ENCODE assay signal across 8 cellular contexts in the genomic region with DNA sequence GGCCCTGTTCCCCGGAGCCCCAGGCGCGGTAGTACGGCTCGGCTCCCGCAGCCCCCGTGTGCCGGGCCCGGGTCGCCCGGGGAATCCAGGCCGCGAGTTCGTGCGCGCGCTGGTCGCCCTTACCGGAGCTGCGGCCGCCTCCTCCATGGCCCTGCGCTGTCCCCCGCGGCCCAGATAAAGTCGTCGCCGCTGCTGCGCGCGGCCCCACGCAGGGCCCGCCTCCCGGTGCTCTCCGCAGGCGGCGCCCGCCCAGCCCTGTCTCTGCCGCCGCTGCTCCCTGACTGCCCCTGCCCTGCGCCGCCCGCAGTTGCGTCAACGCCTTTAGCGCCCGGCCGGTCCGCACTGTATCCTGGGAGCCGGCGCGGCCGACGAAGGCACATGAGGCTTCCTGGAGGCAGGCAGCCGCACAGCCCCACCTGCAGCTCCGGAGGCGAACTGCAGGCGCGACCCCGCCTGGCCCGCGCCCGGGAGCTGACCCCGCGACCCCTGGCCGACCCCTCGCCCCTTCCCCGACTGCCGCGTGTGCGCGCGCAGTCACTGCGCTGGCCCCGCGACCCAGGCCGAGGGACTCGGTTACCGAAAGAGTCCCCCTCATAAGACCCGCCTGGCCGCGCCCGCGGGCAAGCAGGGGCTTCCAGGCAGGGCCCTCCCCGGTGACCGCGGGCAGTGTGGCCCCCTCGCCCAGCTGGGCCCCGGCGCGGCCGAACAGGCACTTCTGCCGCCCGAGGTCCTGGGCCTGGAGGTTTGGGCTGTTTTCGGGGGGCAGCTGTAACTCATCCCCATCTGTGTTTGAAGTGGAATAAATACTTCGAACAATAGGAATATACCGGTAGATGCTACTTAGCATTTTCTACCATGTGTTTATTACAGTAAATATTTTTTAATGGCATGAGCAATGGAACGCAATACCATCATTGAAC.
DNase-seq lines count a peak whose midpoint lies in the region; ATAC-seq, FAIRE-seq and TF ChIP-seq lines count a peak whose summit lies in the region.

No MANE protein-coding gene starts in this region.

- H2BK12ac ChIP-seq in H1 (ENCODE audit: low read depth, low read length) = no peak overlapping the region

- peaks cover 13% of the 10 kb centered on the region; the same call in 1 of the 2 replicates for H3K79me1 ChIP-seq in H1 (ENCODE audit: low read depth, low read length)

- H3K27me3 ChIP-seq in Caco-2 (replicated peaks; ENCODE audit: control insufficient read depth, insufficient read depth, low read length) = no peaks in the 10 kb centered on the region
- no peaks in the 10 kb centered on the region for H3K27me3 ChIP-seq in H1 (replicated peaks in 1 of 4; ENCODE audit: control insufficient read depth in 3 of 4, extremely low read depth in 1 of 4, insufficient read depth in 3 of 4, low read length in 3 of 4)

- H3K79me2 ChIP-seq in H1 (ENCODE audit: control insufficient read depth in 1 of 2, insufficient read depth in 2 of 2, low read length in 2 of 2) = peaks cover 3 to 27% of the 10 kb centered on the region in 2 experiments

- no peak overlapping the region; the same call in none of the 2 replicates for H3K18ac ChIP-seq in H1 (ENCODE audit: extremely low read depth, low read length)

- TF ChIP-seq RAD21 in H1 (IDR thresholded peaks at IDR 0.05 in 1 of 2, conservative IDR thresholded peaks at IDR 0.05 in 1 of 2; ENCODE audit: low read depth in 2 of 2, low read length in 2 of 2) = peak; percentile 7 to 43; a peak in 2 of 4 replicates

- WGBS in H1 (ENCODE audit: extremely low coverage in 1 of 2, insufficient coverage in 1 of 2, insufficient read length in 1 of 2, insufficient replicate concordance in 2 of 2, low coverage in 1 of 2, low lambda C conversion rate in 2 of 2, missing lambda C conversion rate in 1 of 2), 2 experiments = 5% methylated on average over 53 of the region's 97 CpGs; no CpG with 5 or more reads in 1 of the 2 experiments

- H3K23ac ChIP-seq in H1 (ENCODE audit: insufficient read length) = no peak overlapping the region

- CTCF ChIA-PET in Caco-2 (lab: Charles Lee) = interaction anchor here (0.5 to 1.2 kb wide), 5 partner anchors 38 to 731 kb away, joined by 3 to 4 read pairs (median 4); no protein-coding TSS in a partner anchor
- CTCF ChIA-PET in H1 (lab: Charles Lee; ENCODE audit: partially characterized antibody) = interaction anchor here (0.7 to 3.4 kb wide), 31 partner anchors 8 to 654 kb away, joined by 3 to 15 read pairs (median 4); a partner anchor contains a TSS

- TF ChIP-seq EP300 in H1 (IDR thresholded peaks at IDR 0.05; ENCODE audit: borderline replicate concordance in 1 of 2, low read depth in 2 of 2, low read length in 2 of 2) = no peak

- DNase-seq in Caco-2 (peak; percentile 94 to 97), HT-29 (ENCODE audit: low spot score) (peak; percentile 98), H1 (ENCODE audit: low read depth in 1 of 2, low spot score in 2 of 2) (peak; percentile 72 to 99), mesenteric fat pad (ENCODE audit: low spot score) (peak; percentile 97)
- peak; percentile 92 for DNase-seq in NK-92 treated with Interleukin-12 subunit alpha and Interleukin-12 subunit beta, amount 100 ng/mL, for 24 hours (lab: John Stamatoyannopoulos, UW)
- peak; percentile 76 to 89 (median 88) for DNase-seq in activated CD8-positive, alpha-beta memory T cell treated with anti-CD3 and anti-CD28 coated beads for 48 hours (ENCODE audit: low read depth in 2 of 3, low spot score in 2 of 3)
- peak; percentile 71 for DNase-seq in stimulated activated CD8-positive, alpha-beta memory T cell treated with anti-CD3 and anti-CD28 coated beads, Interleukin-15, amount 100 ng/mL, for 1 hour (ENCODE audit: low read depth)

- no peaks in the 10 kb centered on the region for H3K9me3 ChIP-seq in Caco-2
- H3K9me3 ChIP-seq in H1 (ENCODE audit: insufficient read depth in 2 of 2, low read depth in 1 of 2, low read length in 1 of 2) = no peaks in the 10 kb centered on the region

- H3K36me3 ChIP-seq in Caco-2 (ENCODE audit: control insufficient read depth, insufficient read depth, low read length) (no peaks in the 10 kb centered on the region; the same call in 1 of the 2 replicates), H1 (ENCODE audit: control insufficient read depth in 2 of 4, insufficient read depth in 4 of 4, low read length in 3 of 4) (peaks cover 9 to 16% (median 14%) of the 10 kb centered on the region in 4 experiments; a peak in 6 of 8 replicates)

- peak in 1 of 2 experiments; percentile 79; a peak in 2 of 3 replicates for TF ChIP-seq POLR2A in H1 (IDR thresholded peaks at IDR 0.05; ENCODE audit: control extremely low read depth in 1 of 2, low read depth in 2 of 2, low read length in 2 of 2)

- H3K27me3 Mint-ChIP-seq in Caco-2 (ENCODE audit: insufficient read depth, unreplicated experiment) = no peaks in the 10 kb centered on the region

- H3K4me2 ChIP-seq in H1 (ENCODE audit: insufficient read depth in 1 of 2, low read depth in 2 of 2, low read length in 2 of 2) = peak overlapping the region; percentile 74 to 87; a peak in 3 of 4 replicates

- peaks cover 39% of the 10 kb centered on the region for H3K36me3 Mint-ChIP-seq in Caco-2 (ENCODE audit: insufficient read depth, unreplicated experiment)

- H3K9ac ChIP-seq in H1 (replicated peaks in 1 of 4; ENCODE audit: extremely low read depth in 1 of 4, low read depth in 3 of 4, low read length in 3 of 4) = peak overlapping the region in 3 of 4 experiments; percentile 58 to 91 (median 71); a peak in 4 of 7 replicates

- H3K14ac ChIP-seq in H1 (ENCODE audit: insufficient read length) = no peak overlapping the region

- H4K91ac ChIP-seq in H1 (replicated peaks; ENCODE audit: insufficient read length, low read length) = no peak overlapping the region

- peak overlapping the region; percentile 89 for H3K4me3 ChIP-seq in Caco-2 (ENCODE audit: low read depth, low read length)
- peak overlapping the region; percentile 70 to 95 (median 75) for H3K4me3 ChIP-seq in H1 (ENCODE audit: extremely low read depth in 1 of 4, insufficient read depth in 2 of 4, low read depth in 3 of 4, low read length in 4 of 4)

- H3K4me1 ChIP-seq in Caco-2 = peaks cover 4% of the 10 kb centered on the region; the same call in 1 of the 2 replicates
- H3K4me1 ChIP-seq in H1 (replicated peaks in 1 of 4; ENCODE audit: control insufficient read depth in 3 of 4, insufficient read depth in 4 of 4, low read length in 3 of 4) = peaks cover 0 to 2% (median 0%) of the 10 kb centered on the region in 4 experiments; a peak in 3 of 7 replicates

- peaks cover 6% of the 10 kb centered on the region for H3K4me1 Mint-ChIP-seq in Caco-2 (ENCODE audit: low read depth, unreplicated experiment)

- POLR2A ChIA-PET in Caco-2 (lab: Charles Lee) (interaction anchor here (0.6 to 1.0 kb wide), 2 partner anchors 148 to 213 kb away, joined by 4 to 5 read pairs; a partner anchor contains a TSS), H1 (lab: Charles Lee; ENCODE audit: partially characterized antibody) (interaction anchor here (0.6 to 1.7 kb wide), 10 partner anchors 11 to 499 kb away, joined by 3 to 5 read pairs (median 4); a partner anchor contains a TSS)

- peaks cover 7 to 15% of the 10 kb centered on the region in 2 experiments for H4K20me1 ChIP-seq in H1 (replicated peaks in 1 of 2; ENCODE audit: control insufficient read depth in 1 of 2, insufficient read depth in 2 of 2, low read length in 2 of 2)

- ATAC-seq in GM21360 (IDR thresholded peaks at IDR 0.05; ENCODE audit: unreplicated experiment) = peak; percentile 83

- peak overlapping the region; percentile 99 for H3K4me3 Mint-ChIP-seq in Caco-2 (ENCODE audit: unreplicated experiment)

- no peak overlapping the region for H3K27ac ChIP-seq in H1 (ENCODE audit: low read depth, low read length)

- H2AK5ac ChIP-seq in H1 (ENCODE audit: low read depth, low read length) = no peak overlapping the region

- H2BK15ac ChIP-seq in H1 (ENCODE audit: low read length) = no peak overlapping the region

- H2BK120ac ChIP-seq in H1 (replicated peaks; ENCODE audit: low read depth, low read length) = no peak overlapping the region

- peaks cover 4% of the 10 kb centered on the region for H3K23me2 ChIP-seq in H1 (ENCODE audit: low read depth, low read length)

- H2BK20ac ChIP-seq in H1 (ENCODE audit: low read length) = no peak overlapping the region

- H2BK5ac ChIP-seq in H1 (ENCODE audit: low read depth, low read length) = no peak overlapping the region

- TF ChIP-seq CTCF in Caco-2 (IDR thresholded peaks at IDR 0.05; ENCODE audit: insufficient read depth in 1 of 2, low read depth in 1 of 2, low read length in 1 of 2, severe bottlenecking in 1 of 2, unreplicated experiment in 1 of 2) (peak; percentile 86 to 96), H1 (IDR thresholded peaks at IDR 0.05; ENCODE audit: control extremely low read depth in 1 of 3, insufficient read depth in 1 of 3, low read depth in 1 of 3, low read length in 3 of 3) (peak; percentile 84 to 89 (median 87))

- H2AFZ ChIP-seq in H1 (ENCODE audit: low read length) = peak overlapping the region; percentile 71; the same call in 1 of the 2 replicates

- no peaks in the 10 kb centered on the region for H3K9me3 Mint-ChIP-seq in Caco-2 (ENCODE audit: unreplicated experiment)

- peak overlapping the region; percentile 90 for H3K27ac Mint-ChIP-seq in Caco-2 (ENCODE audit: unreplicated experiment)

- no TSS peak for BruUV-seq in Caco-2 (replicated peaks; lab: Mats Ljungman, UMichigan)

- no peak overlapping the region for H3K4ac ChIP-seq in H1 (replicated peaks; ENCODE audit: insufficient read length, low read depth, low read length)

- peak overlapping the region; percentile 32 for H4K5ac ChIP-seq in H1 (ENCODE audit: insufficient read length, low read depth, low read length)

- H4K8ac ChIP-seq in H1 (ENCODE audit: extremely low read depth, insufficient read depth, low read length) = peak overlapping the region; percentile 91; the same call in 1 of the 2 replicates

- no peak overlapping the region for H3K56ac ChIP-seq in H1 (replicated peaks; ENCODE audit: insufficient read length, low read depth, low read length)

- intact Hi-C loops in Caco-2 (cut with micrococcal nuclease; ENCODE audit: unreplicated experiment) = loop anchor here (2.0 kb wide), 1 partner anchor 118 kb away; no protein-coding TSS in a partner anchor

- no peak for FAIRE-seq in H1 (lab: Jason Lieb, UNC)

TF ChIP-seq in H1, 55 proteins besides CTCF, POLR2A, EP300 and RAD21 (continues in another document):
- TF ChIP-seq ZNF274 (IDR thresholded peaks at IDR 0.05; ENCODE audit: borderline replicate concordance, extremely low read depth, low read length) = no peak
- no peak for TF ChIP-seq RFX5 (IDR thresholded peaks at IDR 0.05; ENCODE audit: borderline replicate concordance, low read depth, low read length)
- TF ChIP-seq SP1 (IDR thresholded peaks at IDR 0.05; ENCODE audit: low read depth, low read length) = 0 out of 2 replicates have a peak, but pooled peaks have one; percentile 22
- TF ChIP-seq, protein P1, sequence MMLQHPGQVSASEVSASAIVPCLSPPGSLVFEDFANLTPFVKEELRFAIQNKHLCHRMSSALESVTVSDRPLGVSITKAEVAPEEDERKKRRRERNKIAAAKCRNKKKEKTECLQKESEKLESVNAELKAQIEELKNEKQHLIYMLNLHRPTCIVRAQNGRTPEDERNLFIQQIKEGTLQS (IDR thresholded peaks at IDR 0.05; ENCODE audit: insufficient read depth, low read depth, low read length) = peak; percentile 62; the same call in 1 of the 2 replicates
- TF ChIP-seq MAFK (IDR thresholded peaks at IDR 0.05; ENCODE audit: low read depth, low read length) = no peak
- no peak for TF ChIP-seq POU5F1 (IDR thresholded peaks at IDR 0.05; ENCODE audit: low read depth, low read length)
